ENCODE assay signal across 19 cellular contexts in genomic region chr7:75948179-75948578, GRCh38. TPM values are rescaled to one million over a fixed set of nuclear protein-coding genes. Genes with fewer than 3 reads are reported as not detected.
DNase-seq lines count a peak whose midpoint lies in the region; ATAC-seq and TF ChIP-seq lines count a peak whose summit lies in the region.
"Had no signal": no experiment of that assay in that cellular context is flagged by ENCODE, and none has a peak within 500 bp of the region (broad histone marks: within the 10 kb centered on the region; RNA-seq: fewer than 3 reads in every experiment).

No MANE protein-coding gene starts in this region.

- peaks cover 28% of the 10 kb centered on the region for H3K79me2 ChIP-seq in mammary epithelial cell (ENCODE audit: insufficient read depth, low read length)

- H3K27ac ChIP-seq in mammary epithelial cell (ENCODE audit: insufficient read depth, low read depth, low read length), result no peak overlapping the region
- peak overlapping the region; percentile 64 to 91 (median 88) for H3K27ac ChIP-seq in thyroid gland
- H3K27ac ChIP-seq: KMS-11, RWPE1 had no signal

- H3K27ac Mint-ChIP-seq in MCF 10A (ENCODE audit: low read depth, unreplicated experiment), result peak overlapping the region; percentile 27

- 64% methylated on average over 7 of the region's 9 CpGs for WGBS in mammary epithelial cell (ENCODE audit: low coverage, missing lambda C conversion rate)
- 30 to 45% methylated on average over 9 of the region's 9 CpGs for WGBS in thyroid gland, 2 donors

- POLR2A ChIA-PET in MCF 10A (lab: Yijun Ruan, JAX), result interaction anchor here (1.0 to 1.1 kb wide), 2 partner anchors 27 to 33 kb away, joined by 4 read pairs; no protein-coding TSS in a partner anchor

- DNase-seq in MCF 10A (ENCODE audit: unreplicated experiment) (no peak), mammary epithelial cell (no peak), dermis blood vessel endothelial cell (peak; percentile 11), myocyte (ENCODE audit: low read depth) (peak; percentile 33), thyroid gland (peak; percentile 37 to 39), NCI-H524 treated with DMSO at 0.1 percent for 48 hours (lab: John Stamatoyannopoulos, UW) (no peak), DMS53 treated with DMSO at 0.1 percent for 48 hours (lab: John Stamatoyannopoulos, UW; ENCODE audit: unreplicated experiment) (no peak)
- DNase-seq: 8988T; CD8-positive, alpha-beta memory T cell; DMS79 treated with DMSO at 0.1 percent for 48 hours; NCI-H1048; NCI-H1436 treated with DMSO at 0.1 percent for 48 hours; NCI-H2029 treated with DMSO at 0.1 percent for 48 hours; NCI-H82; PC-3 had no signal

- H3K9ac ChIP-seq in mammary epithelial cell (ENCODE audit: insufficient read depth, low read length), result no peak overlapping the region
- H3K9ac ChIP-seq: KMS-11 had no signal

- intact Hi-C loops in MCF 10A (cut with micrococcal nuclease) (no loop called here), mammary epithelial cell (cut with micrococcal nuclease) (no loop called here), thyroid gland (cut with DNase I) (no loop called here)

- H3K4me1 Mint-ChIP-seq in MCF 10A (ENCODE audit: insufficient read depth, unreplicated experiment), result peaks cover 27% of the 10 kb centered on the region

- no peak overlapping the region for H3K4me2 ChIP-seq in mammary epithelial cell (ENCODE audit: insufficient read depth, low read depth, low read length)
- H3K4me2 ChIP-seq: KMS-11 had no signal

- no peaks in the 10 kb centered on the region for H3K9me3 Mint-ChIP-seq in MCF 10A (ENCODE audit: unreplicated experiment)
- H3K9me3 Mint-ChIP-seq: CD8-positive, alpha-beta memory T cell had no signal

- H3K4me3 Mint-ChIP-seq in MCF 10A (ENCODE audit: unreplicated experiment), result no peak overlapping the region
- H3K4me3 Mint-ChIP-seq: CD8-positive, alpha-beta memory T cell had no signal

- no peaks in the 10 kb centered on the region for H3K27me3 Mint-ChIP-seq in MCF 10A (ENCODE audit: insufficient read depth, unreplicated experiment)
- H3K27me3 Mint-ChIP-seq: CD8-positive, alpha-beta memory T cell had no signal

- H4K20me1 ChIP-seq in mammary epithelial cell (ENCODE audit: insufficient read depth, low read length), result no peaks in the 10 kb centered on the region

- CTCF ChIA-PET in MCF 10A (lab: Yijun Ruan, JAX), result interaction anchor here (0.8 kb wide), 1 partner anchor 81 kb away, joined by 3 read pairs; no protein-coding TSS in a partner anchor
- CTCF ChIA-PET in mammary epithelial cell (lab: Charles Lee; ENCODE audit: low non-redundant PET), result no interaction called here

- no peak for TF ChIP-seq POLR2A in thyroid gland (IDR thresholded peaks at IDR 0.05)

- ATAC-seq in HG03159 (IDR thresholded peaks at IDR 0.05; ENCODE audit: unreplicated experiment), result no peak
- ATAC-seq: GM12878, PC-3 had no signal

- dilution Hi-C loops in mammary epithelial cell (cut with HindIII; ENCODE audit: low sequenced_read_pairs), result no loop called here

- H3K4me1 ChIP-seq in mammary epithelial cell (ENCODE audit: insufficient read depth, low read length) (peaks cover 26% of the 10 kb centered on the region), thyroid gland (peaks cover 52 to 81% of the 10 kb centered on the region in 2 donors)

- H3K27me3 ChIP-seq in mammary epithelial cell (ENCODE audit: insufficient read depth, low read length) (no peaks in the 10 kb centered on the region), thyroid gland (no peaks in the 10 kb centered on the region)

- H3K36me3 ChIP-seq in mammary epithelial cell (ENCODE audit: insufficient read depth, low read length) (peaks cover 2% of the 10 kb centered on the region), thyroid gland (no peaks in the 10 kb centered on the region)

- no peaks in the 10 kb centered on the region for H3K36me3 Mint-ChIP-seq in MCF 10A (ENCODE audit: insufficient read depth, unreplicated experiment)

- no peak overlapping the region for H2AFZ ChIP-seq in mammary epithelial cell (ENCODE audit: low read depth, low read length)

- in situ Hi-C loops in mammary epithelial cell (cut with MboI; ENCODE audit: low sequenced_read_pairs in 2 of 2), result no loop called here

- BruUV-seq in MCF 10A (replicated peaks; lab: Mats Ljungman, UMichigan), result no TSS peak
- no TSS peak for BruUV-seq in mammary epithelial cell (replicated peaks; lab: Mats Ljungman, UMichigan)

- TF ChIP-seq CTCF in MCF 10A (IDR thresholded peaks at IDR 0.05; ENCODE audit: unreplicated experiment), result no peak
- no peak for TF ChIP-seq CTCF in mammary epithelial cell (conservative IDR thresholded peaks at IDR 0.05 in 1 of 2, IDR thresholded peaks at IDR 0.05 in 1 of 2; ENCODE audit: extremely low read depth in 1 of 2, insufficient read depth in 1 of 2, low read depth in 1 of 2, low read length in 2 of 2)
- no peak for TF ChIP-seq CTCF in thyroid gland (IDR thresholded peaks at IDR 0.05)

- H3K4me3 ChIP-seq in mammary epithelial cell (replicated peaks in 1 of 3; ENCODE audit: insufficient read depth in 1 of 3, low read depth in 2 of 3, low read length in 3 of 3), result no peak overlapping the region
- no peak overlapping the region for H3K4me3 ChIP-seq in thyroid gland (replicated peaks in 1 of 3)
- H3K4me3 ChIP-seq: GM12878 had no signal

- H3K9me3 ChIP-seq in mammary epithelial cell (replicated peaks; ENCODE audit: insufficient read depth, low read length) (no peaks in the 10 kb centered on the region), thyroid gland (no peaks in the 10 kb centered on the region)

RNA-seq across cellular contexts. Expression of gene POR, which starts 33.2 kb away (rescaled TPM):
- total RNA-seq in MCF 10A (2022) (45.1 and 58.0 TPM in 2 replicates), mammary epithelial cell (10 to 100 TPM; 61.2 to 67.9 TPM), dermis blood vessel endothelial cell (87.0 and 102 TPM in 2 replicates), myocyte (205 and 262 TPM in 2 replicates), thyroid gland (100 to 1,000 TPM; 141 to 341 (median 285) TPM)
- 36.1 TPM for polyA plus RNA-seq in mammary epithelial cell
- polyA minus RNA-seq in mammary epithelial cell, result 145 TPM
- 93.0 TPM for polyA plus RNA-seq in myocyte (2012)

RNA-seq across cellular contexts. Expression of gene TMEM120A, which starts 46.2 kb away (rescaled TPM):
- total RNA-seq in MCF 10A (2022), result 19.3 and 19.4 TPM in 2 replicates
- total RNA-seq in mammary epithelial cell, result 10 to 100 TPM; 15.8 to 30.3 TPM
- polyA plus RNA-seq in mammary epithelial cell, result 48.6 TPM
- 15.4 TPM for polyA minus RNA-seq in mammary epithelial cell
- 43.4 and 47.8 TPM in 2 replicates for total RNA-seq in dermis blood vessel endothelial cell
- 110 and 115 TPM in 2 replicates for total RNA-seq in myocyte
- polyA plus RNA-seq in myocyte (2012), result 116 TPM
- 10 to 100 TPM; 25.4 to 38.2 (median 34.9) TPM for total RNA-seq in thyroid gland

Comparison
In these comparisons a context has a peak if more than half of its experiments do, and no peak if none do; other contexts are left out.
1. DNase-seq: peak in dermis blood vessel endothelial cell (single experiment), myocyte (single experiment) and thyroid gland (2 of 2); none in MCF 10A (single experiment), mammary epithelial cell (single experiment), NCI-H524 treated with DMSO at 0.1 percent for 48 hours (single experiment) and DMS53 treated with DMSO at 0.1 percent for 48 hours (single experiment).